Comparison of ENCODE assay signal across 17 cellular contexts in the genomic region with DNA sequence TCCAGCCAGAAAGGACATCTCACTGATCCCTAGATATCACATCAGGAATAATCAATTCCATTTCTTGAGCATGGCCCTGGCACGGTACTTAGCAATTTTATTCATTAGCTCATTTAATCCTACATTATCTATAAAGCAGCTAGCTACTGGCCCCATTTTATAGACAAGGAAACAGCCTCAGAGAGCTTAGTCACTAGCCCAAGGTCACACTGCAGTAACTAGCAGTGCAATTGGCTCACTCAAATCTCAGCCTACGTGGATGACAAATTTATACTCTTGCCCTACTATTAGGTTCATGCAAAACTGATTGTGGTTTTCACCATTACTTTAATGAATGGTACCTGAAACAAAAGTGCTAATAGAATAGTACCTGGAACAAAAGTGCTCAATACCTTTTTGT. TPM values are rescaled to one million over a fixed set of nuclear protein-coding genes. Genes with fewer than 3 reads are reported as not detected.
A peak's percentile ranks its signal among the peaks of the same experiment; 100 is the strongest.
DNase-seq lines count a peak whose midpoint lies in the region; ATAC-seq and TF ChIP-seq lines count a peak whose summit lies in the region.
"Had no signal": no experiment of that assay in that cellular context is flagged by ENCODE, and none has a peak within 500 bp of the region (broad histone marks: within the 10 kb centered on the region; RNA-seq: fewer than 3 reads in every experiment).

No MANE protein-coding gene starts in this region.

- H3K4me1 ChIP-seq in ascending aorta (peaks cover 5 to 43% of the 10 kb centered on the region in 2 donors), right atrium auricular region (peaks cover 0 to 64% of the 10 kb centered on the region in 2 donors), psoas muscle (peaks cover 26% of the 10 kb centered on the region)
- H3K4me1 ChIP-seq: spleen had no signal

- H3K27me3 Mint-ChIP-seq in CD14-positive monocyte (ENCODE audit: low read depth in 3 of 3) = peaks cover 8 to 12% (median 9%) of the 10 kb centered on the region in 3 donors

- H3K27ac Mint-ChIP-seq in CD14-positive monocyte = no peak overlapping the region
- H3K27ac Mint-ChIP-seq: activated T-helper 2 cell treated with anti-CD3 and anti-CD28 coated beads, Interferon-gamma antibody, Interleukin-2, Interleukin-4, amounts not matched to agents 10 μg/mL and 5 μg/mL and 100 μg/mL, durations not matched to agents 14 hours and 24 hours and 36 hours; stimulated activated naive CD8-positive, alpha-beta T cell treated with anti-CD3 and anti-CD28 coated beads, Interleukin-15, amount 100 ng/mL, for 72 hours had no signal

- intact Hi-C loops in ascending aorta (cut with DNase I) = no loop called here
- intact Hi-C loops in psoas muscle (cut with DNase I) = no loop called here
- intact Hi-C loops in CD14-positive monocyte (cut with micrococcal nuclease) = no loop called here

- H3K27me3 ChIP-seq in ascending aorta = no peaks in the 10 kb centered on the region
- no peaks in the 10 kb centered on the region for H3K27me3 ChIP-seq in right atrium auricular region
- no peaks in the 10 kb centered on the region for H3K27me3 ChIP-seq in psoas muscle (ENCODE audit: insufficient read depth in 3 of 3, low read length in 2 of 3)

- H3K9me3 ChIP-seq in ascending aorta (no peaks in the 10 kb centered on the region), right atrium auricular region (no peaks in the 10 kb centered on the region), psoas muscle (no peaks in the 10 kb centered on the region)
- H3K9me3 ChIP-seq: neutrophil, spleen had no signal

- no peak overlapping the region for H3K4me3 ChIP-seq in ascending aorta
- H3K4me3 ChIP-seq in right atrium auricular region = no peak overlapping the region
- H3K4me3 ChIP-seq in psoas muscle = no peak overlapping the region
- H3K4me3 ChIP-seq: spleen had no signal

- ATAC-seq in psoas muscle = peak; percentile 53 to 76 (median 68)
- ATAC-seq in HG03565 (IDR thresholded peaks at IDR 0.05; ENCODE audit: unreplicated experiment) = no peak
- ATAC-seq in GM19467 (IDR thresholded peaks at IDR 0.05; ENCODE audit: unreplicated experiment) = no peak
- ATAC-seq: stimulated activated naive CD8-positive, alpha-beta T cell treated with anti-CD3 and anti-CD28 coated beads, Interleukin-15, amount 100 ng/mL, for 72 hours had no signal

- peak overlapping the region; percentile 87 to 92 for H3K27ac ChIP-seq in ascending aorta
- H3K27ac ChIP-seq in right atrium auricular region = peak overlapping the region; percentile 50 to 61
- H3K27ac ChIP-seq in psoas muscle = peak overlapping the region; percentile 62
- H3K27ac ChIP-seq: neutrophil, spleen, VCaP had no signal

- TF ChIP-seq CTCF in ascending aorta (IDR thresholded peaks at IDR 0.05) (no peak), right atrium auricular region (IDR thresholded peaks at IDR 0.05) (no peak), psoas muscle (IDR thresholded peaks at IDR 0.05) (no peak), CD14-positive monocyte (IDR thresholded peaks at IDR 0.05) (no peak)

- H3K36me3 Mint-ChIP-seq in CD14-positive monocyte = no peaks in the 10 kb centered on the region

- H3K4me1 Mint-ChIP-seq in CD14-positive monocyte = no peaks in the 10 kb centered on the region
- H3K4me1 Mint-ChIP-seq: stimulated activated naive CD8-positive, alpha-beta T cell treated with anti-CD3 and anti-CD28 coated beads, Interleukin-15, amount 100 ng/mL, for 72 hours had no signal

- DNase-seq in AG08395 (ENCODE audit: low spot score) (peak; percentile 32), ascending aorta (ENCODE audit: low spot score in 2 of 2) (no peak), right atrium auricular region (ENCODE audit: low spot score) (no peak), psoas muscle (no peak), CD14-positive monocyte (ENCODE audit: low spot score) (no peak)
- no peak for DNase-seq in stimulated activated CD4-positive, alpha-beta T cell treated with anti-CD3 and anti-CD28 coated beads, Interleukin-15, amount 100 ng/mL, for 24 hours
- DNase-seq: amygdala; cortex of kidney; NCI-H1694; NCI-H524; spleen; stimulated activated naive CD8-positive, alpha-beta T cell treated with anti-CD3 and anti-CD28 coated beads, Interleukin-15, amount 100 ng/mL, for 72 hours had no signal

- H3K9me3 Mint-ChIP-seq in CD14-positive monocyte = peaks cover 0 to 2% (median 0%) of the 10 kb centered on the region in 7 donors
- H3K9me3 Mint-ChIP-seq: activated T-helper 2 cell treated with anti-CD3 and anti-CD28 coated beads, Interferon-gamma antibody, Interleukin-2, Interleukin-4, amounts not matched to agents 10 μg/mL and 5 μg/mL and 100 μg/mL, durations not matched to agents 14 hours and 24 hours and 36 hours; stimulated activated naive CD8-positive, alpha-beta T cell treated with anti-CD3 and anti-CD28 coated beads, Interleukin-15, amount 100 ng/mL, for 72 hours had no signal

- 56 to 73% (median 58%) methylated on average over 2 of the region's 2 CpGs for WGBS in psoas muscle, 3 donors

- H3K4me3 Mint-ChIP-seq in CD14-positive monocyte = no peak overlapping the region
- H3K4me3 Mint-ChIP-seq: stimulated activated naive CD8-positive, alpha-beta T cell treated with anti-CD3 and anti-CD28 coated beads, Interleukin-15, amount 100 ng/mL, for 72 hours had no signal

- H3K36me3 ChIP-seq in ascending aorta (peaks cover 0 to 11% of the 10 kb centered on the region in 2 donors), right atrium auricular region (peaks cover 17% of the 10 kb centered on the region), psoas muscle (ENCODE audit: insufficient read depth in 1 of 2, low read depth in 1 of 2) (peaks cover 3 to 4% of the 10 kb centered on the region in 2 donors)
- H3K36me3 ChIP-seq: neutrophil, spleen had no signal

RNA-seq across cellular contexts. Expression of a gene that starts 41.7 kb away (rescaled TPM):
- total RNA-seq in ascending aorta (29.7 TPM), right atrium auricular region (10 to 100 TPM; 16.9 to 30.1 TPM), psoas muscle (100 to 1,000 TPM in 1 of 4 donors, 10 to 100 TPM in 3; 19.8 to 102 (median 35.6) TPM)
- polyA plus RNA-seq in psoas muscle (10 to 100 TPM in 2 of 3 donors, 1 to 10 TPM in 1; 7.0 to 21.8 (median 10.2) TPM), CD14-positive monocyte (not detected)

Comparison
In these comparisons a context has a peak if more than half of its experiments do, and no peak if none do; other contexts are left out.
1. ATAC-seq: peak in psoas muscle (4 of 4); none in HG03565 (single experiment) and GM19467 (single experiment).
2. Peak in every context shown above with its lines, with median percentiles within 50 percentile points of each other: H3K27ac ChIP-seq.